In the genomic region with DNA sequence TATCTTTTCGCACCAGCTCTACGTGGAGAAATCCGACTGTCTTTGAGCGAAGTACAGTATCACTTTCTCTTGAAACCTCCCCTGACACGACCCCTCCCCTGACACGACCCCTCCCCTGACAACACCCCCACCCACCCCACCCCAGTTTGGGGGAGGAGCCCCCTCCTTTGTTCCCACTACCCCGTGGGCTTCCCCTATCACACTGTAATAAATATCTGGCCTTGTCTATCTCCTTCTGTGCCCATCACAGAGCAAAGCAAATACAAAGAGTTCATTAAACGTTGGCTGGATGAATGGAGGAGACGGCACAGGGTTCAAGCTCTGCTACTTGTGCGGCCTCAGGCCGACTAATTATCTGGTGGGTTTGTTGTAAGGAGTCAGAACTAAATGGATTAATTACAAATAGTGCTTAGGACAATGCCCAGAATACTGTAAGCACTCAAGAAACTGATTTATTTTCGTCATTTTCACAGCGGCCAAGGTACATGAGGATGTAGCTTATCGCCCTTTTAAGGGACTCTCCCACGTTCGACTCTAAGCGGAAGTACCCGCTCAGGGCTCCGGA, we compare ENCODE assay signal across 1 cellular context.
TF ChIP-seq lines count a peak whose summit lies in the region.

No MANE protein-coding gene starts in this region.

TF ChIP-seq in HepG2, 621 proteins besides CTCF, POLR2A, EP300 and RAD21:
- TF ChIP-seq POLR2AphosphoS5 (IDR thresholded peaks at IDR 0.05; ENCODE audit: low read depth, low read length) = peak; percentile 69
- 0 out of 2 replicates have a peak, but pooled peaks have one; percentile 15 for TF ChIP-seq ZBTB8A (CRISPR knock-in tag; IDR thresholded peaks at IDR 0.05; ENCODE audit: borderline replicate concordance, low read depth)
- 0 out of 2 replicates have a peak, but pooled peaks have one; percentile 3 for TF ChIP-seq ZNF816 (CRISPR knock-in tag; IDR thresholded peaks at IDR 0.05; ENCODE audit: borderline replicate concordance)
- TF ChIP-seq SIX4 (CRISPR knock-in tag; IDR thresholded peaks at IDR 0.05) = 0 out of 2 replicates have a peak, but pooled peaks have one; percentile 8
- TF ChIP-seq, protein P1, sequence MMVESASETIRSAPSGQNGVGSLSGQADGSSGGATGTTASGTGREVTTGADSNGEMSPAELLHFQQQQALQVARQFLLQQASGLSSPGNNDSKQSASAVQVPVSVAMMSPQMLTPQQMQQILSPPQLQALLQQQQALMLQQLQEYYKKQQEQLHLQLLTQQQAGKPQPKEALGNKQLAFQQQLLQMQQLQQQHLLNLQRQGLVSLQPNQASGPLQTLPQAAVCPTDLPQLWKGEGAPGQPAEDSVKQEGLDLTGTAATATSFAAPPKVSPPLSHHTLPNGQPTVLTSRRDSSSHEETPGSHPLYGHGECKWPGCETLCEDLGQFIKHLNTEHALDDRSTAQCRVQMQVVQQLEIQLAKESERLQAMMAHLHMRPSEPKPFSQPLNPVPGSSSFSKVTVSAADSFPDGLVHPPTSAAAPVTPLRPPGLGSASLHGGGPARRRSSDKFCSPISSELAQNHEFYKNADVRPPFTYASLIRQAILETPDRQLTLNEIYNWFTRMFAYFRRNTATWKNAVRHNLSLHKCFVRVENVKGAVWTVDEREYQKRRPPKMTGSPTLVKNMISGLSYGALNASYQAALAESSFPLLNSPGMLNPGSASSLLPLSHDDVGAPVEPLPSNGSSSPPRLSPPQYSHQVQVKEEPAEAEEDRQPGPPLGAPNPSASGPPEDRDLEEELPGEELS (CRISPR knock-in tag; IDR thresholded peaks at IDR 0.05) = no peak
- TF ChIP-seq SATB2 (CRISPR knock-in tag; IDR thresholded peaks at IDR 0.05) = no peak; the same call in 1 of the 2 replicates
- TF ChIP-seq SP140L (CRISPR knock-in tag; IDR thresholded peaks at IDR 0.05; ENCODE audit: borderline replicate concordance) = no peak
- peak; percentile 1; the same call in 1 of the 2 replicates for TF ChIP-seq ZNF543 (CRISPR knock-in tag; IDR thresholded peaks at IDR 0.05)
- TF ChIP-seq ARNTL (CRISPR knock-in tag; IDR thresholded peaks at IDR 0.05) = no peak
TF ChIP-seq in HepG2: peak in this region for 5.
